In genomic region chr3:45103753-45104714, GRCh38 we compare ENCODE assay signal across 28 cellular contexts. TPM values are rescaled to one million over a fixed set of nuclear protein-coding genes. Genes with fewer than 3 reads are reported as not detected.
DNase-seq lines count a peak whose midpoint lies in the region; ATAC-seq and TF ChIP-seq lines count a peak whose summit lies in the region.
"Had no signal": no experiment of that assay in that cellular context is flagged by ENCODE, and none has a peak within 500 bp of the region (broad histone marks: within the 10 kb centered on the region; RNA-seq: fewer than 3 reads in every experiment).

No MANE protein-coding gene starts in this region.

- H3K4me2 ChIP-seq in Karpas-422 (ENCODE audit: low read depth, low read length, poor library complexity, severe bottlenecking) (peak overlapping the region; percentile 45), fibroblast of lung (ENCODE audit: extremely low read depth, insufficient read depth, low read length) (no peak overlapping the region)
- H3K4me2 ChIP-seq: BLaER1 had no signal

- H3K27ac Mint-ChIP-seq in CD8-positive, alpha-beta memory T cell = no peak overlapping the region
- peak overlapping the region; percentile 65 for H3K27ac Mint-ChIP-seq in activated T-helper 1 cell treated with anti-CD3 and anti-CD28 coated beads, Interleukin-12 subunit alpha, Interleukin-12 subunit beta, Interleukin-2, Interleukin-4 antibody, amounts not matched to agents 30 ng/mL and 10 ng/mL and 1 ng/mL, durations not matched to agents 14 hours and 24 hours and 36 hours
- H3K27ac Mint-ChIP-seq: activated CD4-positive, alpha-beta memory T cell treated with anti-CD3 and anti-CD28 coated beads for 36 hours; dendritic cell treated with granulocyte-macrophage colony-stimulating factor and Interleukin-4, amounts not matched to agents 40 ng/mL and 50 ng/mL, for 4 days; nephron progenitor cell; stimulated activated effector memory CD8-positive, alpha-beta T cell treated with anti-CD3 and anti-CD28 coated beads, Interleukin-12 subunit alpha, Interleukin-12 subunit beta, amount 100 ng/mL, for 72 hours had no signal

- H3K4me3 Mint-ChIP-seq in CD8-positive, alpha-beta memory T cell = peak overlapping the region in 1 of 7 donors; percentile 44
- H3K4me3 Mint-ChIP-seq in activated T-helper 1 cell treated with anti-CD3 and anti-CD28 coated beads, Interleukin-12 subunit alpha, Interleukin-12 subunit beta, Interleukin-2, Interleukin-4 antibody, amounts not matched to agents 30 ng/mL and 10 ng/mL and 1 ng/mL, durations not matched to agents 14 hours and 24 hours and 36 hours = no peak overlapping the region
- H3K4me3 Mint-ChIP-seq: activated CD4-positive, alpha-beta memory T cell treated with anti-CD3 and anti-CD28 coated beads for 36 hours; dendritic cell treated with granulocyte-macrophage colony-stimulating factor and Interleukin-4, amounts not matched to agents 40 ng/mL and 50 ng/mL, for 4 days; nephron progenitor cell had no signal

- no peak overlapping the region for H3K9ac ChIP-seq in Karpas-422 (ENCODE audit: low read length)
- no peak overlapping the region for H3K9ac ChIP-seq in fibroblast of lung (ENCODE audit: insufficient read depth, low read length)
- H3K9ac ChIP-seq: BLaER1 had no signal

- TF ChIP-seq CTCF in fibroblast of lung (conservative IDR thresholded peaks at IDR 0.05 in 1 of 2, IDR thresholded peaks at IDR 0.05 in 1 of 2; ENCODE audit: low read depth in 1 of 2, low read length in 2 of 2) = no peak
- TF ChIP-seq CTCF in adrenal gland (IDR thresholded peaks at IDR 0.05) = no peak

- POLR2A ChIA-PET in CD8-positive, alpha-beta memory T cell (lab: Charles Lee) = no interaction called here

- H3K36me3 Mint-ChIP-seq in CD8-positive, alpha-beta memory T cell = peaks cover 0 to 2% (median 0%) of the 10 kb centered on the region in 3 donors
- H3K36me3 Mint-ChIP-seq in activated T-helper 1 cell treated with anti-CD3 and anti-CD28 coated beads, Interleukin-12 subunit alpha, Interleukin-12 subunit beta, Interleukin-2, Interleukin-4 antibody, amounts not matched to agents 30 ng/mL and 10 ng/mL and 1 ng/mL, durations not matched to agents 14 hours and 24 hours and 36 hours (ENCODE audit: low read depth) = peaks cover 5% of the 10 kb centered on the region
- H3K36me3 Mint-ChIP-seq: activated CD4-positive, alpha-beta memory T cell treated with anti-CD3 and anti-CD28 coated beads for 36 hours; stimulated activated effector memory CD8-positive, alpha-beta T cell treated with anti-CD3 and anti-CD28 coated beads, Interleukin-12 subunit alpha, Interleukin-12 subunit beta, amount 100 ng/mL, for 72 hours had no signal

- H3K36me3 ChIP-seq in CD8-positive, alpha-beta memory T cell (ENCODE audit: insufficient read depth, low read length) = no peaks in the 10 kb centered on the region
- no peaks in the 10 kb centered on the region for H3K36me3 ChIP-seq in Karpas-422 (ENCODE audit: insufficient read depth, low read length)
- H3K36me3 ChIP-seq in fibroblast of lung (ENCODE audit: control insufficient read depth, insufficient read depth, low read length) = peaks cover 7% of the 10 kb centered on the region
- no peaks in the 10 kb centered on the region for H3K36me3 ChIP-seq in adrenal gland (replicated peaks in 1 of 2)
- no peaks in the 10 kb centered on the region for H3K36me3 ChIP-seq in effector memory CD4-positive, alpha-beta T cell (ENCODE audit: control insufficient read depth, insufficient read depth, low read length)
- H3K36me3 ChIP-seq: BLaER1, gastroesophageal sphincter, HAP-1 had no signal

- H2AFZ ChIP-seq in Karpas-422 (ENCODE audit: low read length) (peak overlapping the region; percentile 49; the same call in 1 of the 2 replicates), fibroblast of lung (ENCODE audit: low read length) (no peak overlapping the region)

- H3K79me2 ChIP-seq in Karpas-422 (ENCODE audit: low read length) (no peaks in the 10 kb centered on the region), fibroblast of lung (ENCODE audit: control insufficient read depth, insufficient read depth, low read length) (no peaks in the 10 kb centered on the region)

- no peak for DNase-seq in CD8-positive, alpha-beta memory T cell
- peak; percentile 46 for DNase-seq in Karpas-422
- DNase-seq in activated T-helper 1 cell treated with anti-CD3 and anti-CD28 coated beads, Interleukin-12 subunit alpha, Interleukin-12 subunit beta, Interleukin-2, Interleukin-4 antibody, amounts not matched to agents 30 ng/mL and 10 ng/mL and 1 ng/mL, durations not matched to agents 14 hours and 24 hours and 36 hours (ENCODE audit: low spot score) = no peak
- no peak for DNase-seq in fibroblast of lung (ENCODE audit: low read depth in 2 of 2)
- no peak for DNase-seq in adrenal gland
- DNase-seq in RPMI8226 = no peak
- no peak for DNase-seq in effector memory CD4-positive, alpha-beta T cell
- DNase-seq: activated CD4-positive, alpha-beta memory T cell treated with anti-CD3 and anti-CD28 coated beads for 36 hours; activated effector memory CD4-positive, alpha-beta T cell treated with Interleukin-2 at 50 U/mL for 16 hours; hippocampal formation; mucosa of descending colon; NCI-H1436 treated with DMSO at 0.1 percent for 48 hours; NCI-H2081 treated with DMSO at 0.1 percent for 48 hours; NCI-H345; NCI-H82; nephron progenitor cell; stimulated activated CD4-positive, alpha-beta T cell treated with anti-CD3 and anti-CD28 coated beads, Interleukin-15, amount 100 ng/mL, for 24 hours had no signal

- 78 to 81% (median 79%) methylated on average over 4 of the region's 4 CpGs for WGBS in adrenal gland, 4 donors

- peak overlapping the region; percentile 51 for H3K27ac ChIP-seq in CD8-positive, alpha-beta memory T cell (ENCODE audit: low read depth, low read length)
- H3K27ac ChIP-seq in Karpas-422 (ENCODE audit: low read length) = no peak overlapping the region
- H3K27ac ChIP-seq in fibroblast of lung (ENCODE audit: insufficient read depth, low read length) = peak overlapping the region; percentile 93
- H3K27ac ChIP-seq in adrenal gland = no peak overlapping the region
- no peak overlapping the region for H3K27ac ChIP-seq in effector memory CD4-positive, alpha-beta T cell (ENCODE audit: insufficient read depth, low read length, poor library complexity, severe bottlenecking)
- H3K27ac ChIP-seq: BLaER1, gastroesophageal sphincter, SK-N-MC had no signal

- H3K9me3 ChIP-seq in CD8-positive, alpha-beta memory T cell (ENCODE audit: low read length) = no peaks in the 10 kb centered on the region
- H3K9me3 ChIP-seq in Karpas-422 (ENCODE audit: low read length) (no peaks in the 10 kb centered on the region), fibroblast of lung (ENCODE audit: control insufficient read depth, insufficient read depth, low read depth, low read length) (no peaks in the 10 kb centered on the region), adrenal gland (replicated peaks in 1 of 3) (no peaks in the 10 kb centered on the region)
- no peaks in the 10 kb centered on the region for H3K9me3 ChIP-seq in effector memory CD4-positive, alpha-beta T cell (ENCODE audit: control insufficient read depth, low read length)
- H3K9me3 ChIP-seq: gastroesophageal sphincter, HAP-1, mucosa of descending colon had no signal

- peaks cover 41 to 50% (median 44%) of the 10 kb centered on the region in 3 donors for H3K4me1 Mint-ChIP-seq in CD8-positive, alpha-beta memory T cell
- H3K4me1 Mint-ChIP-seq in activated T-helper 1 cell treated with anti-CD3 and anti-CD28 coated beads, Interleukin-12 subunit alpha, Interleukin-12 subunit beta, Interleukin-2, Interleukin-4 antibody, amounts not matched to agents 30 ng/mL and 10 ng/mL and 1 ng/mL, durations not matched to agents 14 hours and 24 hours and 36 hours (ENCODE audit: low read depth) = peaks cover 59% of the 10 kb centered on the region

- H3K27me3 Mint-ChIP-seq in CD8-positive, alpha-beta memory T cell = peaks cover 37 to 38% of the 10 kb centered on the region in 2 donors
- peaks cover 49% of the 10 kb centered on the region for H3K27me3 Mint-ChIP-seq in activated T-helper 1 cell treated with anti-CD3 and anti-CD28 coated beads, Interleukin-12 subunit alpha, Interleukin-12 subunit beta, Interleukin-2, Interleukin-4 antibody, amounts not matched to agents 30 ng/mL and 10 ng/mL and 1 ng/mL, durations not matched to agents 14 hours and 24 hours and 36 hours (ENCODE audit: insufficient read depth)
- H3K27me3 Mint-ChIP-seq: dendritic cell treated with granulocyte-macrophage colony-stimulating factor and Interleukin-4, amounts not matched to agents 40 ng/mL and 50 ng/mL, for 4 days had no signal

- H4K20me1 ChIP-seq in Karpas-422 (ENCODE audit: insufficient read depth, low read depth, low read length) (no peaks in the 10 kb centered on the region), fibroblast of lung (ENCODE audit: control insufficient read depth, extremely low read depth, insufficient read depth, low read length) (no peaks in the 10 kb centered on the region)
- H4K20me1 ChIP-seq: BLaER1 had no signal

- peaks cover 52% of the 10 kb centered on the region for H3K4me1 ChIP-seq in CD8-positive, alpha-beta memory T cell (ENCODE audit: insufficient read depth, low read length)
- H3K4me1 ChIP-seq in Karpas-422 (ENCODE audit: low read length) = peaks cover 23% of the 10 kb centered on the region
- H3K4me1 ChIP-seq in fibroblast of lung (ENCODE audit: control insufficient read depth, extremely low read depth, insufficient read depth, low read length) = peaks cover 18% of the 10 kb centered on the region
- no peaks in the 10 kb centered on the region for H3K4me1 ChIP-seq in adrenal gland (replicated peaks in 1 of 2)
- peaks cover 31% of the 10 kb centered on the region for H3K4me1 ChIP-seq in effector memory CD4-positive, alpha-beta T cell (ENCODE audit: control insufficient read depth, insufficient read depth, low read length, poor library complexity, severe bottlenecking)
- H3K4me1 ChIP-seq: HAP-1 had no signal

- intact Hi-C loops in activated T-helper 1 cell treated with anti-CD3 and anti-CD28 coated beads, Interleukin-12 subunit alpha, Interleukin-12 subunit beta, Interleukin-2, Interleukin-4 antibody, amounts not matched to agents 30 ng/mL and 10 ng/mL and 1 ng/mL, durations not matched to agents 14 hours and 24 hours and 36 hours (cut with micrococcal nuclease) = loop anchor here (2.0 to 10.0 kb wide), 3 partner anchors 15 to 1191 kb away; no protein-coding TSS in a partner anchor
- intact Hi-C loops in adrenal gland (cut with DNase I) = no loop called here

- ATAC-seq in HG02642 (IDR thresholded peaks at IDR 0.05; ENCODE audit: poor library complexity, unreplicated experiment) = no peak
- ATAC-seq: activated CD4-positive, CD25-positive, alpha-beta regulatory T cell treated with anti-CD3 and anti-CD28 coated beads, Interleukin-2, amount 50 U/mL, for 24 hours; gastroesophageal sphincter; stimulated activated effector memory CD8-positive, alpha-beta T cell treated with anti-CD3 and anti-CD28 coated beads, Interleukin-12 subunit alpha, Interleukin-12 subunit beta, amount 100 ng/mL, for 72 hours had no signal

- H3K4me3 ChIP-seq in CD8-positive, alpha-beta memory T cell (ENCODE audit: low read length) = no peak overlapping the region
- H3K4me3 ChIP-seq in Karpas-422 (ENCODE audit: low read length) (0 out of 2 replicates have a peak overlapping the region, but pooled peaks have one; percentile 20), fibroblast of lung (replicated peaks in 1 of 4; ENCODE audit: control extremely low read depth in 1 of 4, insufficient read depth in 1 of 4, low read depth in 3 of 4, low read length in 4 of 4) (no peak overlapping the region), adrenal gland (no peak overlapping the region)
- no peak overlapping the region for H3K4me3 ChIP-seq in effector memory CD4-positive, alpha-beta T cell (ENCODE audit: insufficient read depth, low read depth, low read length, poor library complexity, severe bottlenecking)
- H3K4me3 ChIP-seq: BLaER1, gastroesophageal sphincter, HAP-1, lung, mucosa of descending colon, SK-N-MC had no signal

- CTCF ChIA-PET in CD8-positive, alpha-beta memory T cell (lab: Charles Lee) = no interaction called here

- TF ChIP-seq POLR2A in adrenal gland (IDR thresholded peaks at IDR 0.05) = no peak

- no peaks in the 10 kb centered on the region for H3K9me3 Mint-ChIP-seq in CD8-positive, alpha-beta memory T cell
- peaks cover 13% of the 10 kb centered on the region for H3K9me3 Mint-ChIP-seq in activated T-helper 1 cell treated with anti-CD3 and anti-CD28 coated beads, Interleukin-12 subunit alpha, Interleukin-12 subunit beta, Interleukin-2, Interleukin-4 antibody, amounts not matched to agents 30 ng/mL and 10 ng/mL and 1 ng/mL, durations not matched to agents 14 hours and 24 hours and 36 hours
- H3K9me3 Mint-ChIP-seq: activated CD4-positive, alpha-beta memory T cell treated with anti-CD3 and anti-CD28 coated beads for 36 hours; central memory CD8-positive, alpha-beta T cell; dendritic cell treated with granulocyte-macrophage colony-stimulating factor and Interleukin-4, amounts not matched to agents 40 ng/mL and 50 ng/mL, for 4 days; stimulated activated effector memory CD8-positive, alpha-beta T cell treated with anti-CD3 and anti-CD28 coated beads, Interleukin-12 subunit alpha, Interleukin-12 subunit beta, amount 100 ng/mL, for 72 hours had no signal

- H3K27me3 ChIP-seq in CD8-positive, alpha-beta memory T cell (ENCODE audit: insufficient read depth, low read length, poor library complexity, severe bottlenecking) = peaks cover 7% of the 10 kb centered on the region
- no peaks in the 10 kb centered on the region for H3K27me3 ChIP-seq in Karpas-422 (ENCODE audit: low read length)
- H3K27me3 ChIP-seq in fibroblast of lung (ENCODE audit: control insufficient read depth, insufficient read depth, low read length) = no peaks in the 10 kb centered on the region
- H3K27me3 ChIP-seq in adrenal gland = no peaks in the 10 kb centered on the region
- no peaks in the 10 kb centered on the region for H3K27me3 ChIP-seq in effector memory CD4-positive, alpha-beta T cell (replicated peaks; ENCODE audit: control insufficient read depth, insufficient read depth, low read length, poor library complexity, severe bottlenecking)
- H3K27me3 ChIP-seq: BLaER1, gastroesophageal sphincter had no signal

- H3K9me2 ChIP-seq in Karpas-422 (replicated peaks; ENCODE audit: insufficient read depth, low read length) = no peaks in the 10 kb centered on the region

RNA-seq across cellular contexts. Expression of gene CDCP1, which starts 42.1 kb away (rescaled TPM):
- under 1 TPM; 0.71 to 0.96 TPM for total RNA-seq in CD8-positive, alpha-beta memory T cell
- not detected for polyA plus RNA-seq in CD8-positive, alpha-beta memory T cell
- total RNA-seq in Karpas-422 (2014; rRNA removed; shearing (Covaris generic); ENCODE audit: low replicate concordance) = not detected in 2 replicates
- total RNA-seq in activated T-helper 1 cell treated with anti-CD3 and anti-CD28 coated beads, Interleukin-12 subunit alpha, Interleukin-12 subunit beta, Interleukin-2, Interleukin-4 antibody, amounts not matched to agents 30 ng/mL and 10 ng/mL and 1 ng/mL, durations not matched to agents 14 hours and 24 hours and 36 hours = 0.98 and 1.2 TPM in 2 replicates
- total RNA-seq in fibroblast of lung (16.9 and 56.1 TPM in 2 replicates), adrenal gland (1 to 10 TPM in 7 of 8 donors, under 1 TPM in 1; 0.42 to 4.3 (median 2.7) TPM)
- polyA plus RNA-seq in fibroblast of lung (25.6 and 59.1 TPM in 2 replicates), adrenal gland (under 1 TPM; 0.27 to 0.79 (median 0.40) TPM)
- 23.2 and 42.4 TPM in 2 replicates for polyA plus RNA-seq in fibroblast of lung (2012)
- 101 and 225 TPM in 2 replicates for polyA minus RNA-seq in fibroblast of lung (ENCODE audit: low replicate concordance)
- total RNA-seq: G401 had no signal

Comparison
In these comparisons a context has a peak if more than half of its experiments do, and no peak if none do; other contexts are left out.
1. H3K27ac ChIP-seq: peak in CD8-positive, alpha-beta memory T cell (single experiment) and fibroblast of lung (single experiment); none in Karpas-422 (single experiment), adrenal gland (0 of 5) and effector memory CD4-positive, alpha-beta T cell (single experiment).